In the genomic region with DNA sequence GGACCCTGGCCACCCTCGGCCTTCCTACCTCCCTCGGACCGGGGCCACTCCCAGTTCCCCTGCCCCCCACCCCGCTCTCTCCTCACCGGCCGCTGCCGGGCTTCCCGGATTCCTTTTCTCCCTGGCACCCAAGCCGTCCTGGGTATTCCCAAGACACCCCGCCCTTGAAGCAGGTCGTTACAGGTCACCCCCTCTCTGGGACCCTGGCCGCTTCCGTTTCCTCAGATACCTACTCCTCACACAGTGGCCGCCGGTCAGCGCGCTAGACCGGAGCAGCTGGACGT, we compare ENCODE assay signal across 7 cellular contexts. TPM values are rescaled to one million over a fixed set of nuclear protein-coding genes. Genes with fewer than 3 reads are reported as not detected.
A peak's percentile ranks its signal among the peaks of the same experiment; 100 is the strongest.
DNase-seq lines count a peak whose midpoint lies in the region; ATAC-seq and TF ChIP-seq lines count a peak whose summit lies in the region.

No MANE protein-coding gene starts in this region.

- peak overlapping the region; percentile 78 for H3K9ac ChIP-seq in HUES64 (ENCODE audit: low read depth, low read length)

- H3K4me1 ChIP-seq in HUES64 (ENCODE audit: insufficient read depth, low read length) = peaks cover 26% of the 10 kb centered on the region
- H3K4me1 ChIP-seq in body of pancreas = peaks cover 72% of the 10 kb centered on the region
- H3K4me1 ChIP-seq in left lung = peaks cover 13 to 84% of the 10 kb centered on the region in 2 donors
- H3K4me1 ChIP-seq in tibial artery = peaks cover 0 to 53% (median 29%) of the 10 kb centered on the region in 4 donors

- no peak for TF ChIP-seq CTCF in body of pancreas (IDR thresholded peaks at IDR 0.05)
- TF ChIP-seq CTCF in left lung (IDR thresholded peaks at IDR 0.05) = no peak
- no peak for TF ChIP-seq CTCF in tibial artery (IDR thresholded peaks at IDR 0.05)

- H3K4me3 ChIP-seq in HUES64 (ENCODE audit: low read length) (peak overlapping the region; percentile 93), body of pancreas (peak overlapping the region; percentile 17 to 97), left lung (peak overlapping the region; percentile 71 to 89), tibial artery (peak overlapping the region; percentile 98 to 99)

- H3K27me3 ChIP-seq in HUES64 (ENCODE audit: insufficient read depth, low read length) (no peaks in the 10 kb centered on the region), body of pancreas (no peaks in the 10 kb centered on the region), left lung (no peaks in the 10 kb centered on the region), tibial artery (no peaks in the 10 kb centered on the region)

- WGBS in HUES64 = 0% methylated on average over 19 of the region's 19 CpGs
- WGBS in body of pancreas, 2 donors = 0% methylated on average over 18 of the region's 19 CpGs; no CpG with 5 or more reads in 1 of the 2 donors

- H3K27ac ChIP-seq in HUES64 (ENCODE audit: low read depth, low read length) (peak overlapping the region; percentile 67; the same call in 1 of the 2 replicates), body of pancreas (peak overlapping the region; percentile 76 to 97 (median 88)), left lung (peak overlapping the region; percentile 91 to 92), tibial artery (peak overlapping the region; percentile 94 to 96)

- intact Hi-C loops in body of pancreas (cut with DNase I) = no loop called here
- intact Hi-C loops in left lung (cut with DNase I) = no loop called here
- intact Hi-C loops in tibial artery (cut with DNase I; ENCODE audit: low total_unique reads) = no loop called here

- H3K36me3 ChIP-seq in HUES64 (ENCODE audit: insufficient read depth, low read length) = no peaks in the 10 kb centered on the region
- no peaks in the 10 kb centered on the region for H3K36me3 ChIP-seq in body of pancreas (replicated peaks in 1 of 2; ENCODE audit: insufficient read depth in 1 of 2, low read depth in 2 of 2)
- H3K36me3 ChIP-seq in left lung = no peaks in the 10 kb centered on the region
- no peaks in the 10 kb centered on the region for H3K36me3 ChIP-seq in tibial artery

- DNase-seq in body of pancreas (peak in 2 of 4 donors; percentile 48 to 50), left lung (peak in 1 of 2 donors; percentile 60), tibial artery (peak; percentile 40 to 78), middle frontal gyrus (ENCODE audit: extremely low spot score, low spot score) (no peak), AG08396 (ENCODE audit: low spot score) (no peak)

- TF ChIP-seq POLR2A in body of pancreas (IDR thresholded peaks at IDR 0.05) = no peak

- H3K9me3 ChIP-seq in HUES64 (ENCODE audit: insufficient read depth, low read depth, low read length) = no peaks in the 10 kb centered on the region
- H3K9me3 ChIP-seq in body of pancreas = no peaks in the 10 kb centered on the region
- H3K9me3 ChIP-seq in left lung = no peaks in the 10 kb centered on the region
- no peaks in the 10 kb centered on the region for H3K9me3 ChIP-seq in tibial artery

- ATAC-seq in GM18907 (IDR thresholded peaks at IDR 0.05; ENCODE audit: unreplicated experiment) (peak; percentile 12), body of pancreas (peak; percentile 2), left lung (peak; percentile 22)

RNA-seq across cellular contexts. Expression of gene NUMB, which starts 0.5 kb away (rescaled TPM):
- polyA plus RNA-seq in HUES64 (2013, experiment 1 of 2) = 25.4 TPM
- 28.4 TPM for polyA plus RNA-seq in HUES64 (2013, experiment 2 of 2)
- total RNA-seq in body of pancreas = 10 to 100 TPM; 43.8 to 45.2 TPM
- 100 to 1,000 TPM in 1 of 2 donors, 10 to 100 TPM in 1; 95.1 to 121 TPM for total RNA-seq in left lung

RNA-seq across cellular contexts. Expression of gene RIOX1, which starts 32.9 kb away (rescaled TPM):
- 19.0 TPM for polyA plus RNA-seq in HUES64 (2013, experiment 1 of 2)
- 18.1 TPM for polyA plus RNA-seq in HUES64 (2013, experiment 2 of 2)
- total RNA-seq in body of pancreas (10 to 100 TPM; 19.7 to 23.4 TPM), left lung (10 to 100 TPM; 11.9 to 14.7 TPM)

Comparison
In these comparisons a context has a peak if more than half of its experiments do, and no peak if none do; other contexts are left out.
1. DNase-seq: peak in tibial artery (2 of 2); none in middle frontal gyrus (single experiment) and AG08396 (single experiment).
2. Peak in every context shown above with its lines, with median percentiles within 50 percentile points of each other: ATAC-seq, H3K27ac ChIP-seq and H3K4me3 ChIP-seq.